ENCODE assay signal across 19 cellular contexts in the genomic region with DNA sequence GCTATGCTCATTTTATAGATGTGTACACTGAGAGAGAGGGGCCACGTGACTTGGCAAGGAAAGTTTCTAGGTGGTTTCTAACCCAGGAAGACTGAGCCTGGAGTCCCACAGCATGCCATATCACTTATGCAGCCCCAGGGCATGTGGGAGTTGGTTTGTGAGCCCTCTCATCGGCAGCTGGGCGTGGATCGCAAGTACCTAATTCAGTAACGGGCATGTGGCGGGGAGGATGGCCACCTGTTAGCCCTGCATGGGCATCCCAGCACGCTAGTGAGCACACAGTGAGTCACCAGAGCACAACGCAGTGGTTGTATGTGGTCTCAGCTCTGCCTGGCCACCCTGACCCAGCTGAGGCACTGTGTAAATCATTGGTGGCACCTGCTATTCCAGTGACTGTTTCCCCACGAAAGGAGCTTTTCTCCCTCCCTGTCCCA.
DNase-seq lines count a peak whose midpoint lies in the region; TF ChIP-seq lines count a peak whose summit lies in the region.
"Had no signal": no experiment of that assay in that cellular context is flagged by ENCODE, and none has a peak within 500 bp of the region (broad histone marks: within the 10 kb centered on the region; RNA-seq: fewer than 3 reads in every experiment).

No MANE protein-coding gene starts in this region.

- H3K9me3 ChIP-seq in esophagus squamous epithelium (no peaks in the 10 kb centered on the region), Peyer's patch (no peaks in the 10 kb centered on the region)
- H3K9me3 ChIP-seq: gastrocnemius medialis, transverse colon had no signal

- H3K27ac ChIP-seq in esophagus squamous epithelium (no peak overlapping the region), Peyer's patch (no peak overlapping the region)
- H3K27ac ChIP-seq: gastrocnemius medialis, transverse colon had no signal

- TF ChIP-seq POLR2A in esophagus squamous epithelium (IDR thresholded peaks at IDR 0.05) (no peak), Peyer's patch (IDR thresholded peaks at IDR 0.05) (no peak)

- TF ChIP-seq CTCF in kidney epithelial cell (IDR thresholded peaks at IDR 0.05; ENCODE audit: insufficient read depth, low read length, poor library complexity, severe bottlenecking) (no peak), GM10248 (IDR thresholded peaks at IDR 0.05; ENCODE audit: control extremely low read depth, extremely low read depth, low read depth, missing control alignments) (no peak), esophagus squamous epithelium (IDR thresholded peaks at IDR 0.05) (no peak), Peyer's patch (IDR thresholded peaks at IDR 0.05) (no peak)

- POLR2A ChIA-PET in GM10248 (lab: Yijun Ruan, JAX), result no interaction called here

- DNase-seq in COLO668 (lab: John Stamatoyannopoulos, UW; ENCODE audit: unreplicated experiment) (peak; percentile 88), HT1080 (ENCODE audit: low read depth) (peak; percentile 89), T1000 (lab: John Stamatoyannopoulos, UW) (peak; percentile 73), kidney epithelial cell (ENCODE audit: low read depth) (peak; percentile 90), GM10248 (ENCODE audit: extremely low spot score) (no peak), T-helper 1 cell (no peak), esophagus squamous epithelium (lab: John Stamatoyannopoulos, UW) (no peak), Peyer's patch (no peak)
- DNase-seq: activated naive CD4-positive, alpha-beta T cell treated with anti-CD3 and anti-CD28 coated beads, Interleukin-2, amount 10 ng/mL, durations not matched to agents 7 days and 5 days; DMS79; effector memory CD4-positive, alpha-beta T cell; gastrocnemius medialis; KBM-7; NCI-H1436 treated with DMSO at 0.1 percent for 48 hours; NCI-H526 treated with DMSO at 0.1 percent for 48 hours; SIG-M5; stimulated activated CD4-positive, alpha-beta T cell treated with anti-CD3 and anti-CD28 coated beads, Interleukin-1b, Interleukin-23, amount 100 ng/mL, for 48 hours; stimulated activated CD8-positive, alpha-beta memory T cell treated with anti-CD3 and anti-CD28 coated beads, Interleukin-4, amount 100 ng/mL, for 48 hours; transverse colon had no signal

- H3K4me3 ChIP-seq in kidney epithelial cell (ENCODE audit: low read depth, low read length) (no peak overlapping the region), esophagus squamous epithelium (no peak overlapping the region), Peyer's patch (no peak overlapping the region)
- H3K4me3 ChIP-seq: gastrocnemius medialis, transverse colon had no signal

- H3K36me3 ChIP-seq in kidney epithelial cell (ENCODE audit: control insufficient read depth, insufficient read depth, low read length), result no peaks in the 10 kb centered on the region
- peaks cover 0 to 23% (median 0%) of the 10 kb centered on the region in 3 donors for H3K36me3 ChIP-seq in esophagus squamous epithelium
- H3K36me3 ChIP-seq in Peyer's patch, result no peaks in the 10 kb centered on the region
- H3K36me3 ChIP-seq: gastrocnemius medialis, transverse colon had no signal

- H3K27me3 ChIP-seq in kidney epithelial cell (ENCODE audit: control insufficient read depth, insufficient read depth, low read length), result no peaks in the 10 kb centered on the region
- H3K27me3 ChIP-seq in esophagus squamous epithelium, result no peaks in the 10 kb centered on the region
- no peaks in the 10 kb centered on the region for H3K27me3 ChIP-seq in Peyer's patch
- H3K27me3 ChIP-seq: gastrocnemius medialis, transverse colon had no signal

- peaks cover 0 to 10% (median 0%) of the 10 kb centered on the region in 3 donors for H3K4me1 ChIP-seq in esophagus squamous epithelium
- H3K4me1 ChIP-seq in Peyer's patch, result no peaks in the 10 kb centered on the region
- H3K4me1 ChIP-seq: gastrocnemius medialis, transverse colon had no signal

- intact Hi-C loops in esophagus squamous epithelium (cut with DNase I), result no loop called here

- CTCF ChIA-PET in GM10248 (lab: Yijun Ruan, JAX), result no interaction called here

- WGBS in esophagus squamous epithelium, 2 donors, result 53% methylated on average over 4 of the region's 9 CpGs; no CpG with 5 or more reads in 1 of the 2 donors

Comparison
In these comparisons a context has a peak if more than half of its experiments do, and no peak if none do; other contexts are left out.
1. DNase-seq: peak in COLO668 (single experiment), HT1080 (single experiment), T1000 (single experiment) and kidney epithelial cell (single experiment); none in GM10248 (single experiment), T-helper 1 cell (0 of 5), esophagus squamous epithelium (single experiment) and Peyer's patch (0 of 3).